ENCODE assay signal across 2 cellular contexts in genomic region chr5:53427965-53428364, GRCh38.
TF ChIP-seq lines count a peak whose summit lies in the region.

No MANE protein-coding gene starts in this region.

TF ChIP-seq in HepG2, 621 proteins besides CTCF, POLR2A, EP300 and RAD21:
- no peak for TF ChIP-seq RARA (CRISPR knock-in tag; IDR thresholded peaks at IDR 0.05)
- TF ChIP-seq FOXA3 (CRISPR knock-in tag; IDR thresholded peaks at IDR 0.05) = no peak
- TF ChIP-seq TP53 (CRISPR knock-in tag; conservative IDR thresholded peaks at IDR 0.05) = no peak
- TF ChIP-seq ZNF333 (CRISPR knock-in tag; IDR thresholded peaks at IDR 0.05; ENCODE audit: borderline replicate concordance) = no peak
- no peak for TF ChIP-seq SCMH1 (CRISPR knock-in tag; IDR thresholded peaks at IDR 0.05; ENCODE audit: borderline replicate concordance)
- peak; percentile 20; the same call in 1 of the 2 replicates for TF ChIP-seq CEBPB (IDR thresholded peaks at IDR 0.05; ENCODE audit: borderline replicate concordance, low read depth, low read length)
- TF ChIP-seq, protein P1, sequence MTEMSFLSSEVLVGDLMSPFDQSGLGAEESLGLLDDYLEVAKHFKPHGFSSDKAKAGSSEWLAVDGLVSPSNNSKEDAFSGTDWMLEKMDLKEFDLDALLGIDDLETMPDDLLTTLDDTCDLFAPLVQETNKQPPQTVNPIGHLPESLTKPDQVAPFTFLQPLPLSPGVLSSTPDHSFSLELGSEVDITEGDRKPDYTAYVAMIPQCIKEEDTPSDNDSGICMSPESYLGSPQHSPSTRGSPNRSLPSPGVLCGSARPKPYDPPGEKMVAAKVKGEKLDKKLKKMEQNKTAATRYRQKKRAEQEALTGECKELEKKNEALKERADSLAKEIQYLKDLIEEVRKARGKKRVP (CRISPR knock-in tag; IDR thresholded peaks at IDR 0.05) = 0 out of 4 replicates have a peak, but pooled peaks of 1 of the 2 experiments have one; percentile 16
- no peak for TF ChIP-seq RARG (CRISPR knock-in tag; IDR thresholded peaks at IDR 0.05; ENCODE audit: low read depth)
- TF ChIP-seq HHEX (CRISPR knock-in tag; IDR thresholded peaks at IDR 0.05) = no peak
- TF ChIP-seq ZNF224 (CRISPR knock-in tag; IDR thresholded peaks at IDR 0.05) = no peak

TF ChIP-seq in K562, 482 proteins besides CTCF, POLR2A, EP300 and RAD21:
- TF ChIP-seq ESRRB (CRISPR knock-in tag; IDR thresholded peaks at IDR 0.05; ENCODE audit: borderline replicate concordance) (no peak), SRSF3 (IDR thresholded peaks at IDR 0.05; ENCODE audit: insufficient read depth, low read length) (no peak), HNRNPUL1 (IDR thresholded peaks at IDR 0.05; ENCODE audit: low read length) (no peak), CEBPG (CRISPR knock-in tag; IDR thresholded peaks at IDR 0.05) (no peak), CEBPG (tag; conservative IDR thresholded peaks at IDR 0.05 in 1 of 2, IDR thresholded peaks at IDR 0.05 in 1 of 2) (peak; percentile 86 to 92), FOXJ2 (tag; IDR thresholded peaks at IDR 0.05) (no peak), TRIM24 (IDR thresholded peaks at IDR 0.05) (peak; percentile 43 to 87; a peak in 1 of 4 replicates), GABPA (tag; conservative IDR thresholded peaks at IDR 0.05; ENCODE audit: low read depth) (no peak), ATF3 (IDR thresholded peaks at IDR 0.05) (peak; percentile 67), ATF3 (CRISPR knock-in tag; conservative IDR thresholded peaks at IDR 0.05) (no peak), NFIC (IDR thresholded peaks at IDR 0.05) (no peak)
- TF ChIP-seq, protein P1 (CRISPR knock-in tag; IDR thresholded peaks at IDR 0.05) = 0 out of 2 replicates have a peak, but pooled peaks have one; percentile 33
